22 cellular contexts compared by ENCODE assay signal in genomic region chr2:130870779-130871178, GRCh38. TPM values are rescaled to one million over a fixed set of nuclear protein-coding genes. Genes with fewer than 3 reads are reported as not detected.
DNase-seq lines count a peak whose midpoint lies in the region; ATAC-seq and TF ChIP-seq lines count a peak whose summit lies in the region.
"Had no signal": no experiment of that assay in that cellular context is flagged by ENCODE, and none has a peak within 500 bp of the region (broad histone marks: within the 10 kb centered on the region; RNA-seq: fewer than 3 reads in every experiment).

No MANE protein-coding gene starts in this region.

- ATAC-seq in stimulated activated effector memory CD8-positive, alpha-beta T cell treated with anti-CD3 and anti-CD28 coated beads, Interleukin-12 subunit alpha, Interleukin-12 subunit beta, amount 100 ng/mL, for 72 hours = no peak
- no peak for ATAC-seq in GM18520 (IDR thresholded peaks at IDR 0.05; ENCODE audit: unreplicated experiment)

- H3K4me3 ChIP-seq in dorsolateral prefrontal cortex = no peak overlapping the region
- H3K4me3 ChIP-seq: Peyer's patch, SJSA1 had no signal

- H3K27me3 ChIP-seq in dorsolateral prefrontal cortex = no peaks in the 10 kb centered on the region
- H3K27me3 ChIP-seq: Peyer's patch, SJSA1 had no signal

- H3K27ac Mint-ChIP-seq in stimulated activated effector memory CD8-positive, alpha-beta T cell treated with anti-CD3 and anti-CD28 coated beads, Interleukin-12 subunit alpha, Interleukin-12 subunit beta, amount 100 ng/mL, for 72 hours = peak overlapping the region; percentile 27
- H3K27ac Mint-ChIP-seq: CD8-positive, alpha-beta memory T cell had no signal

- intact Hi-C loops in dorsolateral prefrontal cortex (cut with DNase I) = loop anchor here (1.0 to 10.0 kb wide), 3 partner anchors 46 to 164 kb away; a partner anchor contains a TSS

- peak; percentile 19 for DNase-seq in activated effector memory CD4-positive, alpha-beta T cell treated with anti-CD3 and anti-CD28 coated beads, Interleukin-2, amount 50 U/mL, for 16 hours
- no peak for DNase-seq in activated effector memory CD4-positive, alpha-beta T cell treated with Interleukin-2 at 50 U/mL for 16 hours
- DNase-seq in dorsolateral prefrontal cortex (peak in 2 of 10 donors; percentile 21 to 25), UCSD-AML1 (lab: John Stamatoyannopoulos, UW; ENCODE audit: unreplicated experiment) (no peak), COLO829 (ENCODE audit: low spot score) (no peak)
- no peak for DNase-seq in stimulated activated effector memory CD8-positive, alpha-beta T cell treated with anti-CD3 and anti-CD28 coated beads, Interleukin-12 subunit alpha, Interleukin-12 subunit beta, amount 100 ng/mL, for 72 hours (ENCODE audit: low spot score in 2 of 2)
- DNase-seq in stimulated activated CD4-positive, alpha-beta T cell treated with anti-CD3 and anti-CD28 coated beads, Interleukin-4, amount 100 ng/mL, for 1 hour = no peak
- DNase-seq: ACHN; C1 segment of cervical spinal cord; CD8-positive, alpha-beta memory T cell; DMS53; GDM1; Kasumi-1; NCI-H1694; NCI-H2081; NCI-H2171 treated with DMSO at 0.1 percent for 48 hours; NCI-H524 treated with DMSO at 0.1 percent for 48 hours had no signal

- no peak overlapping the region for H3K4me3 Mint-ChIP-seq in stimulated activated effector memory CD8-positive, alpha-beta T cell treated with anti-CD3 and anti-CD28 coated beads, Interleukin-12 subunit alpha, Interleukin-12 subunit beta, amount 100 ng/mL, for 72 hours
- H3K4me3 Mint-ChIP-seq: CD8-positive, alpha-beta memory T cell; IgD-negative memory B cell had no signal

- no peak for TF ChIP-seq CTCF in dorsolateral prefrontal cortex (IDR thresholded peaks at IDR 0.05 in 54 of 56, conservative IDR thresholded peaks at IDR 0.05 in 2 of 56; ENCODE audit: low read depth in 1 of 56, partially characterized antibody in 56 of 56)

- H3K9me3 Mint-ChIP-seq in stimulated activated effector memory CD8-positive, alpha-beta T cell treated with anti-CD3 and anti-CD28 coated beads, Interleukin-12 subunit alpha, Interleukin-12 subunit beta, amount 100 ng/mL, for 72 hours = no peaks in the 10 kb centered on the region
- H3K9me3 Mint-ChIP-seq: CD8-positive, alpha-beta memory T cell; IgD-negative memory B cell had no signal

- no peaks in the 10 kb centered on the region for H3K36me3 Mint-ChIP-seq in stimulated activated effector memory CD8-positive, alpha-beta T cell treated with anti-CD3 and anti-CD28 coated beads, Interleukin-12 subunit alpha, Interleukin-12 subunit beta, amount 100 ng/mL, for 72 hours
- H3K36me3 Mint-ChIP-seq: CD8-positive, alpha-beta memory T cell; IgD-negative memory B cell had no signal

- peaks cover 8% of the 10 kb centered on the region for H3K4me1 Mint-ChIP-seq in stimulated activated effector memory CD8-positive, alpha-beta T cell treated with anti-CD3 and anti-CD28 coated beads, Interleukin-12 subunit alpha, Interleukin-12 subunit beta, amount 100 ng/mL, for 72 hours
- H3K4me1 Mint-ChIP-seq: CD8-positive, alpha-beta memory T cell had no signal

- peak overlapping the region in 49 of 59 donors; percentile 65 to 98 (median 91) for H3K27ac ChIP-seq in dorsolateral prefrontal cortex
- H3K27ac ChIP-seq: 22Rv1, Peyer's patch, SJSA1 had no signal

RNA-seq across cellular contexts. Expression of gene ARHGEF4, which starts 34.1 kb away (rescaled TPM):
- total RNA-seq in dorsolateral prefrontal cortex = 100 to 1,000 TPM; 155 to 336 (median 251) TPM
